21 cellular contexts compared by ENCODE assay signal in genomic region chr1:54792686-54793282, GRCh38. TPM values are rescaled to one million over a fixed set of nuclear protein-coding genes. Genes with fewer than 3 reads are reported as not detected.
DNase-seq lines count a peak whose midpoint lies in the region; ATAC-seq, FAIRE-seq and TF ChIP-seq lines count a peak whose summit lies in the region.
"Had no signal": no experiment of that assay in that cellular context is flagged by ENCODE, and none has a peak within 500 bp of the region (broad histone marks: within the 10 kb centered on the region; RNA-seq: fewer than 3 reads in every experiment).

No MANE protein-coding gene starts in this region.

- no peak overlapping the region for H3K4me2 ChIP-seq in GM23338

- WGBS in pancreas, 2 donors, result 79 to 81% methylated on average over 7 of the region's 7 CpGs

- intact Hi-C loops in pancreas (cut with DNase I), result no loop called here

- peaks cover 52% of the 10 kb centered on the region for H3K4me1 ChIP-seq in muscle layer of colon (ENCODE audit: insufficient read depth, low read length)
- H3K4me1 ChIP-seq in pancreas, result peaks cover 0 to 9% (median 8%) of the 10 kb centered on the region in 3 donors
- H3K4me1 ChIP-seq in GM23338 (ENCODE audit: insufficient read depth), result peaks cover 36% of the 10 kb centered on the region
- H3K4me1 ChIP-seq: foreskin keratinocyte had no signal

- H3K27me3 ChIP-seq in WERI-Rb-1 (ENCODE audit: insufficient read depth, low read depth, severe bottlenecking) (no peaks in the 10 kb centered on the region), muscle layer of colon (ENCODE audit: control insufficient read depth in 1 of 2, insufficient read depth in 2 of 2, low read length in 2 of 2) (no peaks in the 10 kb centered on the region), pancreas (no peaks in the 10 kb centered on the region), GM23338 (ENCODE audit: insufficient read depth) (no peaks in the 10 kb centered on the region)
- H3K27me3 ChIP-seq: colonic mucosa, foreskin keratinocyte, neutrophil had no signal

- no peaks in the 10 kb centered on the region for H3K9me2 ChIP-seq in GM23338 (ENCODE audit: insufficient read depth)

- H3K36me3 Mint-ChIP-seq in GM23338 (ENCODE audit: low read depth), result no peaks in the 10 kb centered on the region

- H2AFZ ChIP-seq in GM23338, result no peak overlapping the region

- no peaks in the 10 kb centered on the region for H3K79me2 ChIP-seq in GM23338 (replicated peaks; ENCODE audit: insufficient read depth)

- no peak overlapping the region for H3K9ac ChIP-seq in muscle layer of colon (ENCODE audit: low read length)

- no peak for FAIRE-seq in pancreas (lab: Jason Lieb, UNC)

- no peaks in the 10 kb centered on the region for H3K9me3 ChIP-seq in WERI-Rb-1 (ENCODE audit: severe bottlenecking)
- H3K9me3 ChIP-seq in muscle layer of colon (ENCODE audit: low read length), result peaks cover 5% of the 10 kb centered on the region
- no peaks in the 10 kb centered on the region for H3K9me3 ChIP-seq in pancreas
- H3K9me3 ChIP-seq: colonic mucosa, neutrophil had no signal

- no peak overlapping the region for H3K4me3 Mint-ChIP-seq in GM23338
- H3K4me3 Mint-ChIP-seq: activated naive CD8-positive, alpha-beta T cell treated with anti-CD3 and anti-CD28 coated beads for 36 hours; activated T-helper 1 cell treated with anti-CD3 and anti-CD28 coated beads, Interleukin-12 subunit alpha, Interleukin-12 subunit beta, Interleukin-2, Interleukin-4 antibody, amounts not matched to agents 30 ng/mL and 10 ng/mL and 1 ng/mL, durations not matched to agents 14 hours and 24 hours and 36 hours had no signal

- H3K27ac Mint-ChIP-seq in GM23338, result no peak overlapping the region
- H3K27ac Mint-ChIP-seq: activated naive CD8-positive, alpha-beta T cell treated with anti-CD3 and anti-CD28 coated beads for 36 hours; activated T-helper 1 cell treated with anti-CD3 and anti-CD28 coated beads, Interleukin-12 subunit alpha, Interleukin-12 subunit beta, Interleukin-2, Interleukin-4 antibody, amounts not matched to agents 30 ng/mL and 10 ng/mL and 1 ng/mL, durations not matched to agents 14 hours and 24 hours and 36 hours had no signal

- peaks cover 45% of the 10 kb centered on the region for H3K4me1 Mint-ChIP-seq in GM23338

- H3K4me3 ChIP-seq in WERI-Rb-1 (ENCODE audit: low read depth, low read length) (no peak overlapping the region), muscle layer of colon (ENCODE audit: low read depth in 1 of 2, low read length in 2 of 2) (no peak overlapping the region), pancreas (no peak overlapping the region), GM23338 (no peak overlapping the region)
- H3K4me3 ChIP-seq: colonic mucosa had no signal

- H3K27ac ChIP-seq in WERI-Rb-1 (no peak overlapping the region), muscle layer of colon (ENCODE audit: low read depth, low read length) (peak overlapping the region; percentile 72), pancreas (no peak overlapping the region), GM23338 (ENCODE audit: low read depth) (no peak overlapping the region)
- H3K27ac ChIP-seq: foreskin keratinocyte, neutrophil had no signal

- peaks cover 4% of the 10 kb centered on the region for H3K27me3 Mint-ChIP-seq in GM23338 (ENCODE audit: insufficient read depth, low read depth, poor library complexity)
- H3K27me3 Mint-ChIP-seq: activated naive CD8-positive, alpha-beta T cell treated with anti-CD3 and anti-CD28 coated beads for 36 hours had no signal

- no peaks in the 10 kb centered on the region for H3F3A ChIP-seq in GM23338 (replicated peaks; ENCODE audit: low read depth)

- TF ChIP-seq CTCF in WERI-Rb-1 (IDR thresholded peaks at IDR 0.05; ENCODE audit: low read depth, low read length), result no peak
- TF ChIP-seq CTCF in pancreas (IDR thresholded peaks at IDR 0.05), result no peak
- TF ChIP-seq CTCF in GM23338 (conservative IDR thresholded peaks at IDR 0.05; ENCODE audit: low read depth in 2 of 2), result no peak

- no peak for ATAC-seq in pancreas
- ATAC-seq in GM23338, result no peak
- ATAC-seq: foreskin keratinocyte, right cardiac atrium had no signal

- H3K9me3 Mint-ChIP-seq in GM23338, result peaks cover 4% of the 10 kb centered on the region; the same call in 2 of the 3 replicates

- no peaks in the 10 kb centered on the region for H4K20me1 ChIP-seq in GM23338 (replicated peaks; ENCODE audit: insufficient read depth)

- no peaks in the 10 kb centered on the region for H3K36me3 ChIP-seq in WERI-Rb-1
- H3K36me3 ChIP-seq in muscle layer of colon (ENCODE audit: insufficient read depth, low read length), result no peaks in the 10 kb centered on the region
- H3K36me3 ChIP-seq in pancreas, result no peaks in the 10 kb centered on the region
- no peaks in the 10 kb centered on the region for H3K36me3 ChIP-seq in GM23338 (ENCODE audit: insufficient read depth)
- H3K36me3 ChIP-seq: colonic mucosa, neutrophil had no signal

- DNase-seq in NCI-H748 (lab: John Stamatoyannopoulos, UW; ENCODE audit: unreplicated experiment), result peak; percentile 50
- DNase-seq in NCI-H748 treated with DMSO at 0.1 percent for 48 hours (lab: John Stamatoyannopoulos, UW), result no peak
- DNase-seq in WERI-Rb-1, result peak; percentile 26
- no peak for DNase-seq in GF-D8 (lab: John Stamatoyannopoulos, UW)
- DNase-seq in pancreas, result no peak
- no peak for DNase-seq in activated CD4-positive, alpha-beta T cell treated with anti-CD3 and anti-CD28 coated beads for 1 hour
- no peak for DNase-seq in GM23338 (ENCODE audit: low spot score)
- DNase-seq: colonic mucosa, foreskin keratinocyte, HCEC 1CT, kidney glomerular epithelial cell, NCI-H345, right cardiac atrium, SIG-M5, T-helper 2 cell, trophoblast cell had no signal

TF ChIP-seq in GM23338, 12 proteins besides CTCF, POLR2A, EP300 and RAD21 (continues in another document):
- no peak for TF ChIP-seq NANOG (IDR thresholded peaks at IDR 0.05; ENCODE audit: borderline replicate concordance)
- no peak for TF ChIP-seq EZH2 (IDR thresholded peaks at IDR 0.05; ENCODE audit: low read depth, unreplicated experiment)
- TF ChIP-seq STAT1 (IDR thresholded peaks at IDR 0.05; ENCODE audit: unreplicated experiment), result no peak
- TF ChIP-seq ZNF331 (CRISPR knock-in tag; IDR thresholded peaks at IDR 0.05; ENCODE audit: low read depth), result no peak
- no peak for TF ChIP-seq ZNF114 (CRISPR knock-in tag; IDR thresholded peaks at IDR 0.05)
- TF ChIP-seq CREB1 (CRISPR knock-in tag; IDR thresholded peaks at IDR 0.05; ENCODE audit: low read depth), result no peak
- TF ChIP-seq ETS1 (IDR thresholded peaks at IDR 0.05), result no peak
- no peak for TF ChIP-seq JUNB (IDR thresholded peaks at IDR 0.05; ENCODE audit: unreplicated experiment)
- no peak for TF ChIP-seq REST (IDR thresholded peaks at IDR 0.05; ENCODE audit: unreplicated experiment)
- no peak for TF ChIP-seq EZH2phosphoT487 (IDR thresholded peaks at IDR 0.05; ENCODE audit: unreplicated experiment)

RNA-seq across cellular contexts. Expression of gene TTC22, which starts 8.3 kb away (rescaled TPM):
- 10 to 100 TPM in 1 of 6 donors, 1 to 10 TPM in 5; 6.7 to 10.6 (median 7.7) TPM for total RNA-seq in pancreas
- 1 to 10 TPM; 6.1 to 6.2 TPM for polyA plus RNA-seq in pancreas
- 1.7 and 2.5 TPM in 2 replicates for total RNA-seq in GM23338 (2014; rRNA removed; shearing (Covaris generic))
- 0.85 and 1.2 TPM in 2 replicates for polyA plus RNA-seq in GM23338 (2016; fragmentation: Nextera tagmentation; extraction: Ambion mirVana)
- polyA plus RNA-seq: AG04450 had no signal

RNA-seq across cellular contexts. Expression of gene PARS2, which starts 28.5 kb away (rescaled TPM):
- total RNA-seq in pancreas, result 1 to 10 TPM; 1.0 to 3.6 (median 2.3) TPM
- polyA plus RNA-seq in pancreas, result 1 to 10 TPM in 1 of 2 donors, under 1 TPM in 1; 0.61 to 1.7 TPM
- 13.6 and 14.8 TPM in 2 replicates for total RNA-seq in GM23338 (2014; rRNA removed; shearing (Covaris generic))
- 5.9 and 6.5 TPM in 2 replicates for polyA plus RNA-seq in GM23338 (2016; fragmentation: Nextera tagmentation; extraction: Ambion mirVana)

Comparison
In these comparisons a context has a peak if more than half of its experiments do, and no peak if none do; other contexts are left out.
1. DNase-seq: peak in NCI-H748 (single experiment) and WERI-Rb-1 (single experiment); none in NCI-H748 treated with DMSO at 0.1 percent for 48 hours (single experiment), GF-D8 (single experiment), pancreas (0 of 6), activated CD4-positive, alpha-beta T cell treated with anti-CD3 and anti-CD28 coated beads for 1 hour (single experiment) and GM23338 (single experiment).